15 cellular contexts compared by ENCODE assay signal in the genomic region with DNA sequence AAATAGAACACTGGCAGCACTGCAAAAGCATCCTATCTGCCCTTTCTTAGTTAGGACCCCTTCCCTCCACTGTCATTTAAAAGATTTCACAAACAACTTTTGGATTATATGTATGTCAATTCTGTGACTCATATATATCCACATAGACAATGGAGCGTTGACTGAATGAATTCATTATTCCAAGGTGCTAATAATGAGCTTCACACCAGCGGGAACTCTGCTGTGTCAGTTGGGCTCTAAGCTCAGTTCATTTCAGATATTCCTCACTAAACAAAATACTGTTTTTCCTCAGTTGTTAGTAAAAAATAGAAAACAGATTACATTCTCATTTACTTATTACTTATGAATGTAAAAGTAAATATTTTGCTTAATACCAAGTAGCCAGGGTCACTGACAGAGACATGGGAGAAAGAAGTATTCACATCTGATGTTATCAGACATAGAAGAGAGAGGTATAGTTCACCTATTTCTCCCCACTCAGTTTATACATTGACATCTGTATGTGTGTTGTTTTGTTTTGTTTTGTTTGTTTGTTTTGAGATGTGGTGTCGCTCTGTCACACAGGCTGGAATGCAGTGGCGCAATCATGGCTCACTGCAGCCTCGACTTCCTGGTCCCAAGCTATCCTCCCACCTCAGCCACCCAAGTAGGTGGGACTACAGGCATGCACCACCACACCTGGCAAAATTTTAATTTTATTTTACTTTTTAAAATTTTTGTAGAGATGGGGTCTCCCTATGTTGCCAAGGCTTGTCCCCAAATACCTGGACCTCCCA.
"Had no signal": no experiment of that assay in that cellular context is flagged by ENCODE, and none has a peak within 500 bp of the region (broad histone marks: within the 10 kb centered on the region; RNA-seq: fewer than 3 reads in every experiment).

No MANE protein-coding gene starts in this region.

- H3K4me3 Mint-ChIP-seq: stimulated activated naive CD8-positive, alpha-beta T cell treated with anti-CD3 and anti-CD28 coated beads, Interleukin-15, Interleukin-2, amounts not matched to agents 100 ng/mL and 50 ng/mL, for 24 hours had no signal

- H3K9me3 Mint-ChIP-seq: stimulated activated naive CD8-positive, alpha-beta T cell treated with anti-CD3 and anti-CD28 coated beads, Interleukin-15, Interleukin-2, amounts not matched to agents 100 ng/mL and 50 ng/mL, for 24 hours had no signal

- DNase-seq: activated CD4-positive, alpha-beta T cell treated with anti-CD3 and anti-CD28 coated beads for 4 hours; activated CD8-positive, alpha-beta memory T cell treated with anti-CD3 and anti-CD28 coated beads for 24 hours; activated naive CD4-positive, alpha-beta T cell treated with anti-CD3 and anti-CD28 coated beads, Interleukin-2, amount 50 U/mL, for 16 hours; anterior cingulate cortex; esophagus squamous epithelium; foreskin fibroblast; heart left ventricle; pancreas; retina; stimulated activated CD4-positive, alpha-beta T cell treated with anti-CD3 and anti-CD28 coated beads, Interleukin-4, amount 100 ng/mL, for 24 hours had no signal

- ATAC-seq: heart left ventricle, left lobe of liver, pancreas, SK-N-SH treated with all-trans-retinoic acid at 6 μM for 48 hours had no signal

- H3K4me3 ChIP-seq: breast epithelium, esophagus squamous epithelium, heart left ventricle, pancreas had no signal

- H3K9me3 ChIP-seq: breast epithelium, esophagus squamous epithelium, pancreas had no signal

- H3K27me3 ChIP-seq: breast epithelium, esophagus squamous epithelium, heart left ventricle, pancreas had no signal

- H3K36me3 ChIP-seq: breast epithelium, esophagus squamous epithelium, heart left ventricle, pancreas had no signal

- H3K27me3 Mint-ChIP-seq: stimulated activated naive CD8-positive, alpha-beta T cell treated with anti-CD3 and anti-CD28 coated beads, Interleukin-15, Interleukin-2, amounts not matched to agents 100 ng/mL and 50 ng/mL, for 24 hours had no signal

- H3K27ac ChIP-seq: breast epithelium, esophagus squamous epithelium, heart left ventricle, pancreas had no signal

- H3K27ac Mint-ChIP-seq: activated T-helper 2 cell treated with anti-CD3 and anti-CD28 coated beads, Interferon-gamma antibody, Interleukin-2, Interleukin-4, amounts not matched to agents 10 μg/mL and 5 μg/mL and 100 μg/mL, durations not matched to agents 14 hours and 24 hours and 36 hours had no signal
